Comparison of ENCODE assay signal across 26 cellular contexts in genomic region chr11:91272089-91272488, GRCh38.
"Had no signal": no experiment of that assay in that cellular context is flagged by ENCODE, and none has a peak within 500 bp of the region (broad histone marks: within the 10 kb centered on the region; RNA-seq: fewer than 3 reads in every experiment).

No MANE protein-coding gene starts in this region.

- DNase-seq: hypothalamus; immature natural killer cell; kidney; left colon; left lung; lower lobe of right lung; mammary epithelial cell; mesenchymal stem cell; naive thymus-derived CD8-positive, alpha-beta T cell; nucleus accumbens; pancreas; posterior cingulate gyrus; retina; right cardiac atrium; stimulated activated CD4-positive, alpha-beta T cell treated with anti-CD3 and anti-CD28 coated beads, Interleukin-12 subunit alpha, Interleukin-12 subunit beta, amount 100 ng/mL, for 4 hours; stimulated activated CD4-positive, alpha-beta T cell treated with anti-CD3 and anti-CD28 coated beads, Interleukin-15, amount 100 ng/mL, for 24 hours; stimulated activated CD4-positive, alpha-beta T cell treated with anti-CD3 and anti-CD28 coated beads, Interleukin-2, amount 100 ng/mL, for 24 hours; stimulated activated CD4-positive, alpha-beta T cell treated with anti-CD3 and anti-CD28 coated beads, Interleukin-4, amount 100 ng/mL, for 1 hour; stimulated activated naive CD4-positive, alpha-beta T cell; tibial artery; trophoblast cell; upper lobe of right lung had no signal

- H3K36me3 ChIP-seq: left lung, lower lobe of right lung, pancreas, prostate gland, suprapubic skin, thoracic aorta, tibial artery, upper lobe of right lung had no signal

- H3K9me3 ChIP-seq: left lung, lower lobe of right lung, pancreas, prostate gland, suprapubic skin, thoracic aorta, tibial artery, upper lobe of right lung had no signal

- H3K4me3 ChIP-seq: left lung, lower lobe of right lung, pancreas, prostate gland, skin epidermis, suprapubic skin, thoracic aorta, tibial artery, upper lobe of right lung had no signal

- H3K27ac ChIP-seq: left lung, lower lobe of right lung, pancreas, prostate gland, skin epidermis, suprapubic skin, thoracic aorta, tibial artery, upper lobe of right lung had no signal

- H3K27me3 ChIP-seq: left lung, pancreas, suprapubic skin, tibial artery, upper lobe of right lung had no signal

- H3K4me1 ChIP-seq: left lung, lower lobe of right lung, pancreas, prostate gland, suprapubic skin, tibial artery, upper lobe of right lung had no signal
